Comparison of ENCODE assay signal across 8 cellular contexts in the genomic region with DNA sequence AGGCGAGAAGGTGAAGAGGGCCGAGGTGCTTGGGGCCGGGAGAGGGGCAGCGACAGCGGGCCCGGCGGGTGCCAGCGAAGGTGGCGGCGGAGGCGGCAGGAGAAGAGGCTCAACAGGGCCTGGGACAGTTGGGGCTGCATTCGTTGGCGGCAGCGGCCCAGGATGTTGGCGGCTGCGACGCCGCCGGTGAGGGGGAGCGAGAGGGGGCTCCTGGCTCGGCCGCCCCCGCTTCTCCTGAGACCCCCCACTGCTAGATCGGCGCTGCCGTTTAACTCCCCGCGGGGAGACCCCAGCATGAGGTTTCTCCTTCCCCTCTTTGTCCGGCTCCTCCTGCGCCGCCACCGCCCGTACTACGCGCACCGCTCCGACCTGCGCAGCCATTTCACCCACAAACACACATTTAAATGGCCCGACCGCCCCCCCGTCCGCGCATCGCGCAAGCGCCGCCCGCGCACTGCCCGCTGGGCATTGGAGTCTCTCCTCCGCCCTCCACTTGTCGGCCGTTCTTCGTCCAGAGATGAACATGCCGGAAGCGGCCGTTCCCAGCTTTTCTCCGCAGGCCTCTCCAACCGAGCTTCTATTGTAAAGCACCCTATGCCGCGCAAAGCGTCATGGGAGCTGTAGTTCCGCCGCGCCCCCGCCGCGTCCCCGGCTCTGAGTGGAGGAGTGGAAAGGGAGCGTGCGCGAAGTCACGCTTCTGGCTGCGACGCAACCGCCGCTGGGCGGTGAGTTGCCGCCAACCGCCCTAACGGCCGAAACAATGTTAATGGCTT. TPM values are rescaled to one million over a fixed set of nuclear protein-coding genes. Genes with fewer than 3 reads are reported as not detected.
DNase-seq lines count a peak whose midpoint lies in the region; ATAC-seq and TF ChIP-seq lines count a peak whose summit lies in the region.

A gene (minus strand): TSS at position 589 of the 773 bp plus-strand sequence. CDS start 64 bp downstream, at position 525.

- peak; percentile 88 for ATAC-seq in HG02678 (IDR thresholded peaks at IDR 0.05; ENCODE audit: unreplicated experiment)
- peak; percentile 97 for ATAC-seq in activated naive CD8-positive, alpha-beta T cell treated with anti-CD3 and anti-CD28 coated beads, Interleukin-2, amount 10 ng/mL, durations not matched to agents 7 days and 5 days (ENCODE audit: low read depth)

- peaks cover 29% of the 10 kb centered on the region for H3F3A ChIP-seq in SU-DHL-6 (ENCODE audit: insufficient read depth)

- H3K9me2 ChIP-seq in SU-DHL-6 (replicated peaks; ENCODE audit: insufficient read depth, low read length): no peaks in the 10 kb centered on the region

- H3K4me1 ChIP-seq in ovary (ENCODE audit: insufficient read depth) (peaks cover 4% of the 10 kb centered on the region), thyroid gland (peaks cover 12 to 25% of the 10 kb centered on the region in 2 donors)

- H3K9me3 Mint-ChIP-seq in activated naive CD8-positive, alpha-beta T cell treated with anti-CD3 and anti-CD28 coated beads, Interleukin-2, amount 10 ng/mL, durations not matched to agents 7 days and 5 days: no peaks in the 10 kb centered on the region

- peak within 1 kb of the TSS; percentile 69 for H2AFZ ChIP-seq in SU-DHL-6 (ENCODE audit: low read depth, low read length, severe bottlenecking)

- peak within 1 kb of the TSS; percentile 83 for H3K9ac ChIP-seq in SU-DHL-6 (ENCODE audit: low read length)

- H3K27me3 ChIP-seq in SU-DHL-6 (ENCODE audit: low read length) (no peaks in the 10 kb centered on the region), ovary (no peaks in the 10 kb centered on the region), thyroid gland (no peaks in the 10 kb centered on the region)

- H3K27ac ChIP-seq in SU-DHL-6 (ENCODE audit: low read depth, low read length): peak within 1 kb of the TSS; percentile 96
- H3K27ac ChIP-seq in ovary: peak within 1 kb of the TSS; percentile 93 to 96
- H3K27ac ChIP-seq in thyroid gland: peak within 1 kb of the TSS; percentile 77 to 91 (median 88)

- H3K36me3 ChIP-seq in SU-DHL-6 (ENCODE audit: low read length) (peaks cover 10% of the 10 kb centered on the region; the same call in 1 of the 2 replicates), ovary (no peaks in the 10 kb centered on the region), thyroid gland (no peaks in the 10 kb centered on the region)

- H3K4me1 Mint-ChIP-seq in activated naive CD8-positive, alpha-beta T cell treated with anti-CD3 and anti-CD28 coated beads, Interleukin-2, amount 10 ng/mL, durations not matched to agents 7 days and 5 days: peaks cover 19% of the 10 kb centered on the region

- H3K4me3 Mint-ChIP-seq in activated naive CD8-positive, alpha-beta T cell treated with anti-CD3 and anti-CD28 coated beads, Interleukin-2, amount 10 ng/mL, durations not matched to agents 7 days and 5 days: peak within 1 kb of the TSS; percentile 99

- POLR2A ChIA-PET in activated naive CD8-positive, alpha-beta T cell treated with anti-CD3 and anti-CD28 coated beads, Interleukin-2, amount 10 ng/mL, durations not matched to agents 7 days and 5 days (lab: Charles Lee): interaction anchor here (0.6 to 2.9 kb wide), 17 partner anchors 19 to 856 kb away, joined by 3 to 24 read pairs (median 5); a partner anchor contains a TSS

- no peak for TF ChIP-seq CTCF in GM12864 (IDR thresholded peaks at IDR 0.05; ENCODE audit: low read depth, low read length, missing control alignments)
- no peak for TF ChIP-seq CTCF in SU-DHL-6 (IDR thresholded peaks at IDR 0.05; ENCODE audit: insufficient read depth, low read length, poor library complexity, severe bottlenecking)
- peak in 1 of 3 donors; percentile 9 for TF ChIP-seq CTCF in ovary (IDR thresholded peaks at IDR 0.05)
- no peak for TF ChIP-seq CTCF in thyroid gland (IDR thresholded peaks at IDR 0.05)

- DNase-seq in GM12864 (ENCODE audit: low read depth) (peak; percentile 97), NCI-H128 (lab: John Stamatoyannopoulos, UW; ENCODE audit: unreplicated experiment) (peak; percentile 100), head of caudate nucleus (peak; percentile 97 to 100 (median 99)), ovary (peak; percentile 97 to 99 (median 98)), thyroid gland (peak; percentile 99 to 100)
- DNase-seq in activated naive CD8-positive, alpha-beta T cell treated with anti-CD3 and anti-CD28 coated beads, Interleukin-2, amount 10 ng/mL, durations not matched to agents 7 days and 5 days: peak; percentile 96

- no peaks in the 10 kb centered on the region for H3K27me3 Mint-ChIP-seq in activated naive CD8-positive, alpha-beta T cell treated with anti-CD3 and anti-CD28 coated beads, Interleukin-2, amount 10 ng/mL, durations not matched to agents 7 days and 5 days

- H3K79me2 ChIP-seq in SU-DHL-6 (ENCODE audit: insufficient read depth, low read length): peaks cover 45% of the 10 kb centered on the region

- H4K20me1 ChIP-seq in SU-DHL-6 (ENCODE audit: low read depth, low read length): no peaks in the 10 kb centered on the region

- H3K36me3 Mint-ChIP-seq in activated naive CD8-positive, alpha-beta T cell treated with anti-CD3 and anti-CD28 coated beads, Interleukin-2, amount 10 ng/mL, durations not matched to agents 7 days and 5 days: peaks cover 23% of the 10 kb centered on the region

- no peaks in the 10 kb centered on the region for H3K9me3 ChIP-seq in SU-DHL-6 (ENCODE audit: insufficient read depth, low read length)
- no peaks in the 10 kb centered on the region for H3K9me3 ChIP-seq in ovary
- no peaks in the 10 kb centered on the region for H3K9me3 ChIP-seq in thyroid gland

- no peak for TF ChIP-seq EP300 in ovary (IDR thresholded peaks at IDR 0.05)

- peak within 1 kb of the TSS; percentile 99 for H3K4me2 ChIP-seq in SU-DHL-6 (ENCODE audit: low read depth, low read length, poor library complexity, severe bottlenecking)

- H3K4me3 ChIP-seq in GM12864 (ENCODE audit: low read depth, low read length) (peak within 1 kb of the TSS; percentile 88), SU-DHL-6 (ENCODE audit: insufficient read depth, low read length, poor library complexity, severe bottlenecking) (peak within 1 kb of the TSS; percentile 85), ovary (peak within 1 kb of the TSS; percentile 77), thyroid gland (replicated peaks in 1 of 3) (peak within 1 kb of the TSS; percentile 51 to 84 (median 52))

- intact Hi-C loops in head of caudate nucleus (cut with DNase I): loop anchor here (5.0 kb wide), 2 partner anchors 55 to 95 kb away; a partner anchor contains a TSS
- intact Hi-C loops in ovary (cut with DNase I): no loop called here
- intact Hi-C loops in thyroid gland (cut with DNase I): no loop called here

- peak within 1 kb of the TSS; percentile 98 for H3K27ac Mint-ChIP-seq in activated naive CD8-positive, alpha-beta T cell treated with anti-CD3 and anti-CD28 coated beads, Interleukin-2, amount 10 ng/mL, durations not matched to agents 7 days and 5 days

- TF ChIP-seq POLR2A in ovary (IDR thresholded peaks at IDR 0.05) (peak; percentile 79), thyroid gland (IDR thresholded peaks at IDR 0.05) (peak; percentile 75 to 97)

- 0 to 1% (median 0%) methylated on average over 81 to 82 of the region's 82 CpGs for WGBS in ovary, 3 donors
- WGBS in thyroid gland, 2 donors: 1% methylated on average over 40 to 45 of the region's 82 CpGs

RNA-seq across cellular contexts. Expression of the gene that starts here (rescaled TPM):
- total RNA-seq in activated naive CD8-positive, alpha-beta T cell treated with anti-CD3 and anti-CD28 coated beads, Interleukin-2, amount 10 ng/mL, durations not matched to agents 7 days and 5 days: 10 to 100 TPM; 32.7 to 37.0 TPM
- total RNA-seq in ovary: 10 to 100 TPM; 28.1 to 36.1 (median 30.8) TPM
- polyA plus RNA-seq in ovary: 10 to 100 TPM; 10.5 to 15.6 TPM
- total RNA-seq in thyroid gland: 10 to 100 TPM; 23.7 to 31.5 (median 26.8) TPM

Comparison
In these comparisons a context has a peak if more than half of its experiments do, and no peak if none do; other contexts are left out.
1. Peak in every context shown above with its lines: DNase-seq, ATAC-seq, H3K4me3 ChIP-seq and H3K27ac ChIP-seq.